ENCODE assay signal across 8 cellular contexts in genomic region chr4:78612398-78613005, GRCh38.
DNase-seq lines count a peak whose midpoint lies in the region; ATAC-seq and TF ChIP-seq lines count a peak whose summit lies in the region.

No MANE protein-coding gene starts in this region.

- H3K4me3 ChIP-seq in fibroblast of lung (replicated peaks in 1 of 4; ENCODE audit: control extremely low read depth in 1 of 4, insufficient read depth in 1 of 4, low read depth in 3 of 4, low read length in 4 of 4), result no peak overlapping the region

- no peaks in the 10 kb centered on the region for H3K27me3 ChIP-seq in fibroblast of lung (ENCODE audit: control insufficient read depth, insufficient read depth, low read length)

- H3K9me3 Mint-ChIP-seq in osteocyte (ENCODE audit: unreplicated experiment), result no peaks in the 10 kb centered on the region

- H3K27me3 Mint-ChIP-seq in osteocyte (ENCODE audit: unreplicated experiment), result no peaks in the 10 kb centered on the region

- H2AFZ ChIP-seq in fibroblast of lung (ENCODE audit: low read length), result no peak overlapping the region

- H3K9ac ChIP-seq in fibroblast of lung (ENCODE audit: insufficient read depth, low read length), result no peak overlapping the region

- in situ Hi-C loops in SK-MEL-5 (cut with HindIII; ENCODE audit: low pct_unique_long_range_greater_than_20kb, low sequenced_read_pairs), result loop anchor here (25.0 kb wide), 1 partner anchor 250 kb away; no protein-coding TSS in a partner anchor

- H3K4me1 ChIP-seq in fibroblast of lung (ENCODE audit: control insufficient read depth, extremely low read depth, insufficient read depth, low read length), result no peaks in the 10 kb centered on the region

- no peaks in the 10 kb centered on the region for H4K20me1 ChIP-seq in fibroblast of lung (ENCODE audit: control insufficient read depth, extremely low read depth, insufficient read depth, low read length)

- no peak overlapping the region for H3K27ac ChIP-seq in fibroblast of lung (ENCODE audit: insufficient read depth, low read length)

- H3K79me2 ChIP-seq in fibroblast of lung (ENCODE audit: control insufficient read depth, insufficient read depth, low read length), result no peaks in the 10 kb centered on the region

- no peaks in the 10 kb centered on the region for H3K9me3 ChIP-seq in fibroblast of lung (ENCODE audit: control insufficient read depth, insufficient read depth, low read depth, low read length)

- no peak overlapping the region for H3K4me2 ChIP-seq in fibroblast of lung (ENCODE audit: extremely low read depth, insufficient read depth, low read length)

- H3K4me3 Mint-ChIP-seq in osteocyte (ENCODE audit: unreplicated experiment), result no peak overlapping the region

- H3K27ac Mint-ChIP-seq in osteocyte (ENCODE audit: unreplicated experiment), result no peak overlapping the region

- H3K36me3 ChIP-seq in fibroblast of lung (ENCODE audit: control insufficient read depth, insufficient read depth, low read length), result no peaks in the 10 kb centered on the region

- no peaks in the 10 kb centered on the region for H3K36me3 Mint-ChIP-seq in osteocyte (ENCODE audit: unreplicated experiment)

- ATAC-seq in HG02884 (IDR thresholded peaks at IDR 0.05; ENCODE audit: unreplicated experiment) (peak; percentile 38), GM19452 (IDR thresholded peaks at IDR 0.05; ENCODE audit: unreplicated experiment) (no peak), GM21737 (IDR thresholded peaks at IDR 0.05; ENCODE audit: unreplicated experiment) (no peak)

- TF ChIP-seq CTCF in fibroblast of lung (conservative IDR thresholded peaks at IDR 0.05 in 1 of 2, IDR thresholded peaks at IDR 0.05 in 1 of 2; ENCODE audit: low read depth in 1 of 2, low read length in 2 of 2), result peak; percentile 63 to 71
- TF ChIP-seq CTCF in osteocyte (IDR thresholded peaks at IDR 0.05), result peak; percentile 80

- DNase-seq in NCI-H82 (lab: John Stamatoyannopoulos, UW) (peak; percentile 37), NCI-H82 treated with DMSO at 0.1 percent for 48 hours (lab: John Stamatoyannopoulos, UW; ENCODE audit: unreplicated experiment) (no peak), SK-MEL-5 (ENCODE audit: low read depth, low spot score) (peak; percentile 59), fibroblast of lung (ENCODE audit: low read depth in 2 of 2) (peak; percentile 45 to 78), osteocyte (ENCODE audit: extremely low spot score, unreplicated experiment) (no peak)

- H3K4me1 Mint-ChIP-seq in osteocyte (ENCODE audit: unreplicated experiment), result peaks cover 9% of the 10 kb centered on the region

Comparison
In these comparisons a context has a peak if more than half of its experiments do, and no peak if none do; other contexts are left out.
1. DNase-seq: peak in NCI-H82 (single experiment), SK-MEL-5 (single experiment) and fibroblast of lung (2 of 2); none in NCI-H82 treated with DMSO at 0.1 percent for 48 hours (single experiment) and osteocyte (single experiment).